ENCODE assay signal across 8 cellular contexts in genomic region chr9:27573699-27574265, GRCh38.
DNase-seq lines count a peak whose midpoint lies in the region; ATAC-seq and TF ChIP-seq lines count a peak whose summit lies in the region.

No MANE protein-coding gene starts in this region.

- TF ChIP-seq POLR2A in GM19099 (IDR thresholded peaks at IDR 0.05; ENCODE audit: extremely low read depth, insufficient read length, low read depth), result peak; percentile 67

- peak overlapping the region; percentile 95 for H3K27ac ChIP-seq in cingulate gyrus (ENCODE audit: low read depth, low read length)

- DNase-seq in AG20443 (ENCODE audit: low spot score) (peak; percentile 93), NCI-H446 treated with DMSO at 0.1 percent for 48 hours (lab: John Stamatoyannopoulos, UW) (peak; percentile 99), kidney glomerular epithelial cell (lab: John Stamatoyannopoulos, UW) (peak; percentile 98)
- peak; percentile 98 for DNase-seq in activated CD4-positive, alpha-beta T cell treated with anti-CD3 and anti-CD28 coated beads for 4 hours
- DNase-seq in stimulated activated CD4-positive, alpha-beta T cell treated with anti-CD3 and anti-CD28 coated beads, Interleukin-15, amount 100 ng/mL, for 48 hours (ENCODE audit: low read depth in 2 of 2), result peak; percentile 95 to 97

- ATAC-seq in HG03378 (IDR thresholded peaks at IDR 0.05; ENCODE audit: unreplicated experiment), result peak; percentile 90

Comparison
In these comparisons a context has a peak if more than half of its experiments do, and no peak if none do; other contexts are left out.
1. Peak in every context shown above with its lines: DNase-seq, ATAC-seq and H3K27ac ChIP-seq.